4 cellular contexts compared by ENCODE assay signal in the genomic region with DNA sequence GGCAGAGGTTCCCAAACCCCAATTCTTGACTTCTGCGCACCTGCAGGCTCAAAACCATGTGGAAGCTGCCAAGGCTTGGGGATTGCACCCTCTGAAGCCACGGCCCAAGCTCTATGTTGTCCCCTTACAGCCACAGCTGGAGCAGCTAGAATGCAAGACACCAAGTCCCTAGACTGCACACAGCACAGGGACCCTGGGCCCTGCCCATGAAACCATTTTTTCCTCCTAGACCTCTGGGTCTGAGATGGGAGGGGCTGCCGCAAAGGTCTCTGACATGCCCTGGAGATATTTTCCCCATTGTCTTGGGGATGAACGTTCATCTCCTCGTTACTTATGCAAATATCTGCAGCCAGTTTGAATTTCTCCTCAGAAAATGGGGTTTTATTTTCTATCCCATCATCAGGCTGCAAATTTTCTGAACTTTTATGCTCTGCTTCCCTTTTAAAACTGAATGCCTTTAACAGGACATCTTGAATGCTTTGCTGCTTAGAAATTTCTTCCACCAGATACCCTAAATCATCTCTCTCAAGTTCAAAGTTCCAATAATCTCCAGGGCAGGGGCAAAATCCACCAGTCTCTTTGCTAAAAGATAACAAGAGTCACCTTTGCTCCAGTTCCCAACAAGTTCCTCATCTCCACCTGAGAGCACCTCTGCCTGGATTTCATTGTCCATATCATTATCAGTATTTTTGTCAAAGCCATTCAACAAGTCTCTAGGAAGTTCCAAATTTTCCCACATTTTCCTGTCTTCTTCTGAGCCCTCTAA.
TF ChIP-seq lines count a peak whose summit lies in the region.

No MANE protein-coding gene starts in this region.

TF ChIP-seq in A549, 52 proteins besides CTCF, POLR2A, EP300 and RAD21:
- peak; percentile 60 for TF ChIP-seq ZFP36 (IDR thresholded peaks at IDR 0.05; ENCODE audit: borderline replicate concordance, partially characterized antibody)
TF ChIP-seq in A549: peak in this region for 1; not testable (repeated sequence) for 51.

TF ChIP-seq in HEK293, 187 proteins besides CTCF, POLR2A, EP300 and RAD21:
- peak; percentile 49; the same call in 1 of the 2 replicates for TF ChIP-seq SCRT2 (tag by site-specific recombination; IDR thresholded peaks at IDR 0.05)
- peak; percentile 58; the same call in 1 of the 2 replicates for TF ChIP-seq SCRT1 (tag by site-specific recombination; IDR thresholded peaks at IDR 0.05; ENCODE audit: borderline replicate concordance)
- TF ChIP-seq ZNF585B (tag by site-specific recombination; IDR thresholded peaks at IDR 0.05), result peak; percentile 100

TF ChIP-seq in HepG2, 621 proteins besides CTCF, POLR2A, EP300 and RAD21:
- TF ChIP-seq HNF4A (CRISPR knock-in tag; IDR thresholded peaks at IDR 0.05), result peak; percentile 45; the same call in 1 of the 2 replicates
TF ChIP-seq in HepG2: peak in this region for 1; not testable (repeated sequence) for 620.

TF ChIP-seq in liver, 16 proteins besides CTCF, POLR2A, EP300 and RAD21:
- peak; percentile 44 to 65 for TF ChIP-seq RXRA (IDR thresholded peaks at IDR 0.05)
- peak; percentile 74 to 76 for TF ChIP-seq HNF4A (conservative IDR thresholded peaks at IDR 0.05)
